Comparison of ENCODE assay signal across 11 cellular contexts in the genomic region with DNA sequence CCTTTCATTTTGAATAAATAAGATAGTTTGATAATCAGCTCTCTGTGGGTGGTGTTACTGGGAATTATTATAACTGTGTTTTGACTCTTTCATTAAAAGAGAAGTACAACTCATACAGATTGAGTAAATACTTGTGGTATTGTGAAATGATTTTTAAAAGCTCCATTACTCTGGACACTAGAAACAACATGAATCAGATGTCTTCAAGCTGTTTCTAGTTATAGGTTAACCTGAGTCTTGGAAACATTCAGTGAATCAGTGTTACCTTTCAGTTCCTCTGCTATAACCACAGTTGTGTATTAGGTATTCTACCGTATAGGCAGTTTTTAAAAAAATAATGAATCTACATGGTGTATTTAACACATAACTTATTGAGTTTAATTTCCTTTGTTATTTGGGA.
DNase-seq lines count a peak whose midpoint lies in the region; ATAC-seq and TF ChIP-seq lines count a peak whose summit lies in the region.
"Had no signal": no experiment of that assay in that cellular context is flagged by ENCODE, and none has a peak within 500 bp of the region (broad histone marks: within the 10 kb centered on the region; RNA-seq: fewer than 3 reads in every experiment).

No MANE protein-coding gene starts in this region.

- H3K27ac ChIP-seq in neutrophil (peak overlapping the region; percentile 97), neural progenitor cell (no peak overlapping the region)

- no peaks in the 10 kb centered on the region for H3K27me3 Mint-ChIP-seq in T-helper 2 cell treated with Interferon-gamma antibody and Interleukin-4, amounts not matched to agents 5 μg/mL and 100 μg/mL, for 36 hours (ENCODE audit: low read depth)
- H3K27me3 Mint-ChIP-seq in activated naive CD8-positive, alpha-beta T cell = no peaks in the 10 kb centered on the region
- no peaks in the 10 kb centered on the region for H3K27me3 Mint-ChIP-seq in neural progenitor cell (ENCODE audit: insufficient read depth, low read depth)

- no peak overlapping the region for H3K4me2 ChIP-seq in neural progenitor cell

- H3K4me3 ChIP-seq in neutrophil (ENCODE audit: low read depth in 1 of 2, low read length in 1 of 2) = peak overlapping the region; percentile 49 to 53
- H3K4me3 ChIP-seq in neural progenitor cell = no peak overlapping the region

- no peaks in the 10 kb centered on the region for H4K20me1 ChIP-seq in neural progenitor cell (ENCODE audit: low read depth)

- H3K27ac Mint-ChIP-seq in T-helper 2 cell treated with Interferon-gamma antibody and Interleukin-4, amounts not matched to agents 5 μg/mL and 100 μg/mL, for 36 hours = no peak overlapping the region
- H3K27ac Mint-ChIP-seq in activated naive CD8-positive, alpha-beta T cell = peak overlapping the region; percentile 72
- no peak overlapping the region for H3K27ac Mint-ChIP-seq in neural progenitor cell
- H3K27ac Mint-ChIP-seq: H9 had no signal

- H3F3A ChIP-seq in neural progenitor cell (ENCODE audit: low read depth) = no peaks in the 10 kb centered on the region

- H3K9me3 Mint-ChIP-seq in T-helper 2 cell treated with Interferon-gamma antibody and Interleukin-4, amounts not matched to agents 5 μg/mL and 100 μg/mL, for 36 hours = peaks cover 6% of the 10 kb centered on the region
- H3K9me3 Mint-ChIP-seq in activated naive CD8-positive, alpha-beta T cell (ENCODE audit: low read depth) = no peaks in the 10 kb centered on the region
- H3K9me3 Mint-ChIP-seq in neural progenitor cell = peaks cover 2% of the 10 kb centered on the region
- H3K9me3 Mint-ChIP-seq: neural crest cell had no signal

- H3K9me3 ChIP-seq in neutrophil = no peaks in the 10 kb centered on the region
- no peaks in the 10 kb centered on the region for H3K9me3 ChIP-seq in neural progenitor cell (ENCODE audit: low read depth)

- peaks cover 29% of the 10 kb centered on the region for H3K4me1 Mint-ChIP-seq in T-helper 2 cell treated with Interferon-gamma antibody and Interleukin-4, amounts not matched to agents 5 μg/mL and 100 μg/mL, for 36 hours (ENCODE audit: low read depth)
- peaks cover 62% of the 10 kb centered on the region for H3K4me1 Mint-ChIP-seq in activated naive CD8-positive, alpha-beta T cell (ENCODE audit: low read depth)
- H3K4me1 Mint-ChIP-seq in neural progenitor cell = no peaks in the 10 kb centered on the region
- H3K4me1 Mint-ChIP-seq: neural crest cell had no signal

- ATAC-seq in HG02870 (IDR thresholded peaks at IDR 0.05; ENCODE audit: unreplicated experiment) = peak; percentile 92

- H3K4me3 Mint-ChIP-seq in T-helper 2 cell treated with Interferon-gamma antibody and Interleukin-4, amounts not matched to agents 5 μg/mL and 100 μg/mL, for 36 hours = peak overlapping the region; percentile 38
- H3K4me3 Mint-ChIP-seq in activated naive CD8-positive, alpha-beta T cell = peak overlapping the region; percentile 66
- no peak overlapping the region for H3K4me3 Mint-ChIP-seq in neural progenitor cell
- H3K4me3 Mint-ChIP-seq: H9, neural crest cell had no signal

- H3K4me1 ChIP-seq in neutrophil (ENCODE audit: control insufficient read depth in 1 of 2, insufficient read depth in 1 of 2, low read depth in 1 of 2, low read length in 1 of 2) (peaks cover 57 to 75% of the 10 kb centered on the region in 2 experiments), neural progenitor cell (peaks cover 5% of the 10 kb centered on the region)

- no peak for DNase-seq in T-helper 2 cell treated with Interferon-gamma antibody and Interleukin-4, amounts not matched to agents 5 μg/mL and 100 μg/mL, for 36 hours (ENCODE audit: low spot score)
- DNase-seq in T-helper 2 cell (no peak), NCI-H526 treated with DMSO at 0.1 percent for 48 hours (lab: John Stamatoyannopoulos, UW) (no peak), iPS-NIHi11 (ENCODE audit: low spot score) (no peak), neural progenitor cell (ENCODE audit: low spot score) (no peak)
- DNase-seq: activated CD4-positive, CD25-positive, alpha-beta regulatory T cell treated with anti-CD3 and anti-CD28 coated beads, Interleukin-2, amount 50 U/mL, for 72 hours; H9 had no signal

- no peaks in the 10 kb centered on the region for H3K36me3 ChIP-seq in neutrophil
- H3K36me3 ChIP-seq in neural progenitor cell = no peaks in the 10 kb centered on the region

- H3K27me3 ChIP-seq in neutrophil (no peaks in the 10 kb centered on the region), neural progenitor cell (no peaks in the 10 kb centered on the region)

- no peak for TF ChIP-seq CTCF in neutrophil (IDR thresholded peaks at IDR 0.05)
- no peak for TF ChIP-seq CTCF in neural progenitor cell (IDR thresholded peaks at IDR 0.05)

- no peaks in the 10 kb centered on the region for H3K79me2 ChIP-seq in neural progenitor cell (ENCODE audit: low read depth)

- no peak overlapping the region for H2AFZ ChIP-seq in neural progenitor cell (replicated peaks)

- H3K36me3 Mint-ChIP-seq in T-helper 2 cell treated with Interferon-gamma antibody and Interleukin-4, amounts not matched to agents 5 μg/mL and 100 μg/mL, for 36 hours (ENCODE audit: low read depth) = no peaks in the 10 kb centered on the region
- H3K36me3 Mint-ChIP-seq in activated naive CD8-positive, alpha-beta T cell = no peaks in the 10 kb centered on the region
- H3K36me3 Mint-ChIP-seq in neural progenitor cell = no peaks in the 10 kb centered on the region

- H3K9ac ChIP-seq in neural progenitor cell = no peak overlapping the region
